ENCODE assay signal across 14 cellular contexts in genomic region chr14:95183532-95184412, GRCh38. TPM values are rescaled to one million over a fixed set of nuclear protein-coding genes. Genes with fewer than 3 reads are reported as not detected.
DNase-seq lines count a peak whose midpoint lies in the region; ATAC-seq and TF ChIP-seq lines count a peak whose summit lies in the region.
"Had no signal": no experiment of that assay in that cellular context is flagged by ENCODE, and none has a peak within 500 bp of the region (broad histone marks: within the 10 kb centered on the region; RNA-seq: fewer than 3 reads in every experiment).

No MANE protein-coding gene starts in this region.

- DNase-seq in CD14-positive monocyte (ENCODE audit: low spot score) (no peak), IMR-90 (no peak), esophagus muscularis mucosa (ENCODE audit: extremely low spot score) (no peak), NCI-H510A treated with DMSO at 0.1 percent for 48 hours (lab: John Stamatoyannopoulos, UW) (no peak)
- DNase-seq: aorta, DND-41, mesendoderm, NCI-H2171, PC-3 had no signal

- TF ChIP-seq EP300 in esophagus muscularis mucosa (IDR thresholded peaks at IDR 0.05), result no peak

- H3K4me3 Mint-ChIP-seq in CD14-positive monocyte, result peak overlapping the region in 1 of 2 donors; percentile 32

- TF ChIP-seq RAD21 in IMR-90 (IDR thresholded peaks at IDR 0.05; ENCODE audit: low read length), result no peak

- H2BK15ac ChIP-seq in IMR-90 (ENCODE audit: low read depth, low read length), result no peak overlapping the region

- in situ Hi-C loops in IMR-90 (cut with MboI; ENCODE audit: low sequenced_read_pairs), result no loop called here

- peaks cover 23 to 24% of the 10 kb centered on the region in 2 donors for H3K36me3 Mint-ChIP-seq in CD14-positive monocyte

- peaks cover 0 to 10% (median 6%) of the 10 kb centered on the region in 7 donors for H3K9me3 Mint-ChIP-seq in CD14-positive monocyte

- ATAC-seq in IMR-90 (ENCODE audit: low read depth) (peak; percentile 29; the same call in 1 of the 2 replicates), HG02870 (IDR thresholded peaks at IDR 0.05; ENCODE audit: unreplicated experiment) (no peak), GM21526 (IDR thresholded peaks at IDR 0.05; ENCODE audit: low FRiP score, unreplicated experiment) (no peak), HG03469 (IDR thresholded peaks at IDR 0.05; ENCODE audit: unreplicated experiment) (no peak)
- ATAC-seq: PC-3 had no signal

- no peaks in the 10 kb centered on the region for H4K20me1 ChIP-seq in IMR-90 (ENCODE audit: insufficient read depth, low read length)

- H3K27me3 Mint-ChIP-seq in CD14-positive monocyte (ENCODE audit: low read depth in 3 of 3), result peaks cover 0 to 2% (median 1%) of the 10 kb centered on the region in 3 donors

- H2AFZ ChIP-seq in IMR-90 (replicated peaks; ENCODE audit: low read length, poor library complexity), result no peak overlapping the region

- H2BK120ac ChIP-seq in IMR-90 (ENCODE audit: low read depth, low read length), result no peak overlapping the region

- CTCF ChIA-PET in IMR-90 (lab: Yijun Ruan, JAX), result interaction anchor here (1.0 kb wide), 1 partner anchor 9 kb away, joined by 5 read pairs; no protein-coding TSS in a partner anchor

- no TSS peak for BruUV-seq in IMR-90 (replicated peaks; lab: Mats Ljungman, UMichigan)

- H3K9me3 ChIP-seq in IMR-90 (ENCODE audit: control insufficient read depth, insufficient read depth, low read length) (0 out of 2 replicates have a peak, but pooled peaks cover 2% of the 10 kb centered on the region), esophagus muscularis mucosa (no peaks in the 10 kb centered on the region), neutrophil (no peaks in the 10 kb centered on the region)

- WGBS in IMR-90 (ENCODE audit: extremely low coverage in 2 of 2, insufficient read length in 1 of 2), 2 experiments, result no CpG with 5 or more reads among the region's 6 CpGs
- WGBS in esophagus muscularis mucosa, result 72% methylated on average over 6 of the region's 6 CpGs

- dilution Hi-C loops in IMR-90 (cut with HindIII; ENCODE audit: low sequenced_read_pairs, unreplicated experiment), result no loop called here

- H3K4me1 ChIP-seq in IMR-90 (ENCODE audit: control insufficient read depth, insufficient read depth, low read length), result peaks cover 4% of the 10 kb centered on the region; the same call in 1 of the 2 replicates
- H3K4me1 ChIP-seq in esophagus muscularis mucosa, result peaks cover 39 to 48% (median 40%) of the 10 kb centered on the region in 4 donors
- peaks cover 57 to 63% of the 10 kb centered on the region in 2 experiments for H3K4me1 ChIP-seq in neutrophil (ENCODE audit: control insufficient read depth in 1 of 2, insufficient read depth in 1 of 2, low read depth in 1 of 2, low read length in 1 of 2)

- no peak overlapping the region for H2BK20ac ChIP-seq in IMR-90 (ENCODE audit: low read depth, low read length)

- H3K23ac ChIP-seq in IMR-90 (ENCODE audit: low read depth, low read length), result no peak overlapping the region

- no peak overlapping the region for H4K91ac ChIP-seq in IMR-90 (ENCODE audit: insufficient read depth, low read depth, low read length)

- H2AK9ac ChIP-seq in IMR-90 (replicated peaks; ENCODE audit: low read depth, low read length, poor library complexity), result no peak overlapping the region

- H3K14ac ChIP-seq in IMR-90 (replicated peaks; ENCODE audit: low read depth, low read length), result no peak overlapping the region

- H3K27me3 ChIP-seq in IMR-90 (ENCODE audit: control insufficient read depth, insufficient read depth, low read length), result no peaks in the 10 kb centered on the region; the same call in 1 of the 2 replicates
- no peaks in the 10 kb centered on the region for H3K27me3 ChIP-seq in esophagus muscularis mucosa
- H3K27me3 ChIP-seq in neutrophil, result no peaks in the 10 kb centered on the region

- no peak overlapping the region for H3K18ac ChIP-seq in IMR-90 (ENCODE audit: low read depth, low read length)

- no peaks in the 10 kb centered on the region for H3K9me1 ChIP-seq in IMR-90 (ENCODE audit: insufficient read depth, low read length)

- H3K27ac Mint-ChIP-seq in CD14-positive monocyte, result peak overlapping the region; percentile 85 to 99 (median 97)

- TF ChIP-seq POLR2A in IMR-90 (IDR thresholded peaks at IDR 0.05; ENCODE audit: low read depth, low read length), result no peak
- TF ChIP-seq POLR2A in esophagus muscularis mucosa (IDR thresholded peaks at IDR 0.05; ENCODE audit: low read depth), result no peak

- H4K5ac ChIP-seq in IMR-90 (ENCODE audit: low read depth, low read length), result no peak overlapping the region

- H2BK5ac ChIP-seq in IMR-90 (ENCODE audit: low read depth, low read length, poor library complexity, severe bottlenecking), result no peak overlapping the region

- H3K27ac ChIP-seq in IMR-90 (ENCODE audit: insufficient read depth, low read length) (no peak overlapping the region), esophagus muscularis mucosa (replicated peaks in 1 of 4) (peak overlapping the region; percentile 47 to 71 (median 62)), neutrophil (peak overlapping the region; percentile 98)
- H3K27ac ChIP-seq: KMS-11 had no signal

- H3K4me1 Mint-ChIP-seq in CD14-positive monocyte, result peaks cover 62% of the 10 kb centered on the region

- H4K8ac ChIP-seq in IMR-90 (ENCODE audit: low read depth in 2 of 2, low read length in 2 of 2), result no peak overlapping the region

- H3K56ac ChIP-seq in IMR-90 (ENCODE audit: extremely low read depth, insufficient read depth, low read length), result no peak overlapping the region

- no peaks in the 10 kb centered on the region for H3K79me1 ChIP-seq in IMR-90 (ENCODE audit: low read depth in 1 of 2, low read length in 2 of 2)

- intact Hi-C loops in CD14-positive monocyte (cut with micrococcal nuclease) (loop anchor here in 1 of 2 donors (10.0 kb wide), 1 partner anchor 141 kb away; no protein-coding TSS in a partner anchor), IMR-90 (cut with micrococcal nuclease) (no loop called here), esophagus muscularis mucosa (cut with DNase I) (no loop called here)

- POLR2A ChIA-PET in IMR-90 (lab: Charles Lee; ENCODE audit: unreplicated experiment), result no interaction called here

- no peaks in the 10 kb centered on the region for H3K36me3 ChIP-seq in IMR-90 (ENCODE audit: control insufficient read depth, insufficient read depth, low read length)
- H3K36me3 ChIP-seq in esophagus muscularis mucosa, result peaks cover 0 to 9% (median 0%) of the 10 kb centered on the region in 4 donors
- H3K36me3 ChIP-seq in neutrophil, result no peaks in the 10 kb centered on the region

- H3K4me3 ChIP-seq in IMR-90 (ENCODE audit: insufficient read depth, low read depth, low read length), result no peak overlapping the region
- H3K4me3 ChIP-seq in esophagus muscularis mucosa, result no peak overlapping the region
- peak overlapping the region; percentile 19 to 77 for H3K4me3 ChIP-seq in neutrophil (ENCODE audit: low read depth in 1 of 2, low read length in 1 of 2)

- H3K4me2 ChIP-seq in IMR-90 (ENCODE audit: low read depth, low read length), result no peak overlapping the region
- H3K4me2 ChIP-seq: KMS-11 had no signal

- H3K4ac ChIP-seq in IMR-90 (ENCODE audit: low read depth, low read length), result no peak overlapping the region

- H3K9ac ChIP-seq in IMR-90 (ENCODE audit: low read depth, low read length), result no peak overlapping the region
- H3K9ac ChIP-seq: KMS-11 had no signal

- TF ChIP-seq CTCF in CD14-positive monocyte (IDR thresholded peaks at IDR 0.05), result no peak
- TF ChIP-seq CTCF in IMR-90 (conservative IDR thresholded peaks at IDR 0.05; ENCODE audit: low read depth, low read length), result no peak
- TF ChIP-seq CTCF in esophagus muscularis mucosa (IDR thresholded peaks at IDR 0.05), result no peak
- TF ChIP-seq CTCF in neutrophil (IDR thresholded peaks at IDR 0.05), result no peak

- H2AK5ac ChIP-seq in IMR-90 (ENCODE audit: low read depth, low read length), result no peak overlapping the region

TF ChIP-seq in IMR-90, 13 proteins besides CTCF, POLR2A, EP300 and RAD21:
- TF ChIP-seq CHD1 (IDR thresholded peaks at IDR 0.05; ENCODE audit: low read depth, low read length) (no peak), MAZ (IDR thresholded peaks at IDR 0.05; ENCODE audit: borderline replicate concordance, low read depth, low read length) (no peak), MAFK (IDR thresholded peaks at IDR 0.05; ENCODE audit: low read depth, low read length) (no peak), CEBPB (IDR thresholded peaks at IDR 0.05; ENCODE audit: low read depth, low read length) (no peak), RFX5 (IDR thresholded peaks at IDR 0.05; ENCODE audit: low read depth, low read length) (no peak), NFE2L2 (IDR thresholded peaks at IDR 0.05; ENCODE audit: low read depth, low read length) (no peak), RCOR1 (IDR thresholded peaks at IDR 0.05; ENCODE audit: insufficient replicate concordance, low read length) (no peak), MXI1 (IDR thresholded peaks at IDR 0.05; ENCODE audit: borderline replicate concordance, low read depth, low read length) (no peak), SMC3 (IDR thresholded peaks at IDR 0.05; ENCODE audit: low read depth, low read length) (no peak), BHLHE40 (IDR thresholded peaks at IDR 0.05; ENCODE audit: low read depth, low read length) (no peak), FOS (IDR thresholded peaks at IDR 0.05; ENCODE audit: low read depth, low read length) (no peak)
- TF ChIP-seq, protein P1, sequence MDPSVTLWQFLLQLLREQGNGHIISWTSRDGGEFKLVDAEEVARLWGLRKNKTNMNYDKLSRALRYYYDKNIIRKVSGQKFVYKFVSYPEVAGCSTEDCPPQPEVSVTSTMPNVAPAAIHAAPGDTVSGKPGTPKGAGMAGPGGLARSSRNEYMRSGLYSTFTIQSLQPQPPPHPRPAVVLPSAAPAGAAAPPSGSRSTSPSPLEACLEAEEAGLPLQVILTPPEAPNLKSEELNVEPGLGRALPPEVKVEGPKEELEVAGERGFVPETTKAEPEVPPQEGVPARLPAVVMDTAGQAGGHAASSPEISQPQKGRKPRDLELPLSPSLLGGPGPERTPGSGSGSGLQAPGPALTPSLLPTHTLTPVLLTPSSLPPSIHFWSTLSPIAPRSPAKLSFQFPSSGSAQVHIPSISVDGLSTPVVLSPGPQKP (IDR thresholded peaks at IDR 0.05; ENCODE audit: borderline replicate concordance, low read depth, low read length), result no peak
- TF ChIP-seq, protein P2, sequence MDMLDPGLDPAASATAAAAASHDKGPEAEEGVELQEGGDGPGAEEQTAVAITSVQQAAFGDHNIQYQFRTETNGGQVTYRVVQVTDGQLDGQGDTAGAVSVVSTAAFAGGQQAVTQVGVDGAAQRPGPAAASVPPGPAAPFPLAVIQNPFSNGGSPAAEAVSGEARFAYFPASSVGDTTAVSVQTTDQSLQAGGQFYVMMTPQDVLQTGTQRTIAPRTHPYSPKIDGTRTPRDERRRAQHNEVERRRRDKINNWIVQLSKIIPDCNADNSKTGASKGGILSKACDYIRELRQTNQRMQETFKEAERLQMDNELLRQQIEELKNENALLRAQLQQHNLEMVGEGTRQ (IDR thresholded peaks at IDR 0.05; ENCODE audit: low read depth, low read length), result no peak

RNA-seq across cellular contexts. Expression of gene DICER1, which starts 26.4 kb away (rescaled TPM):
- polyA plus RNA-seq in CD14-positive monocyte (10 to 100 TPM; 26.5 to 38.4 TPM), IMR-90 (2012; rRNA removed) (8.3 and 9.7 TPM in 2 replicates)
- total RNA-seq in IMR-90 (2012; rRNA removed) (41.7 and 49.5 TPM in 2 replicates), esophagus muscularis mucosa (10 to 100 TPM; 43.9 to 72.2 (median 58.4) TPM)
- polyA plus RNA-seq in IMR-90 (2012; cell fraction: cytosol; rRNA removed), result 2.3 and 2.8 TPM in 2 replicates
- 6.1 and 45.4 TPM in 2 replicates for polyA plus RNA-seq in IMR-90 (2012; cell fraction: nucleus; rRNA removed; ENCODE audit: low replicate concordance)

Comparison
In these comparisons a context has a peak if more than half of its experiments do, and no peak if none do; other contexts are left out.
1. H3K4me3 ChIP-seq: peak in neutrophil (2 of 2); none in IMR-90 (single experiment) and esophagus muscularis mucosa (0 of 4).